In genomic region chr6:169831450-169832246, GRCh38 we compare ENCODE assay signal across 8 cellular contexts.
DNase-seq lines count a peak whose midpoint lies in the region; ATAC-seq and TF ChIP-seq lines count a peak whose summit lies in the region.

No MANE protein-coding gene starts in this region.

- 21 to 35% (median 23%) methylated on average over 32 of the region's 32 CpGs for WGBS in ovary, 3 donors
- WGBS in thyroid gland, 2 donors, result 40 to 41% methylated on average over 26 of the region's 32 CpGs

- H3K4me1 ChIP-seq in ovary (ENCODE audit: insufficient read depth) (no peaks in the 10 kb centered on the region), thyroid gland (peaks cover 0 to 3% of the 10 kb centered on the region in 2 donors)

- no peaks in the 10 kb centered on the region for H3K9me3 ChIP-seq in ovary
- no peaks in the 10 kb centered on the region for H3K9me3 ChIP-seq in thyroid gland

- TF ChIP-seq POLR2A in ovary (IDR thresholded peaks at IDR 0.05) (no peak), thyroid gland (IDR thresholded peaks at IDR 0.05) (no peak)

- H3K36me3 ChIP-seq in ovary (no peaks in the 10 kb centered on the region), thyroid gland (no peaks in the 10 kb centered on the region)

- POLR2A ChIA-PET in AG04449 (lab: Yijun Ruan, JAX), result no interaction called here

- TF ChIP-seq CTCF in AG04449 (IDR thresholded peaks at IDR 0.05; ENCODE audit: insufficient read depth, low read length, missing control alignments) (peak; percentile 94), ovary (IDR thresholded peaks at IDR 0.05) (peak; percentile 77 to 90 (median 89)), thyroid gland (IDR thresholded peaks at IDR 0.05) (peak; percentile 80 to 92 (median 90))

- intact Hi-C loops in ovary (cut with DNase I), result loop anchor here in 3 of 4 donors (5.0 to 10.0 kb wide), 4 partner anchors 103 to 696 kb away; partner anchors contain the start of gene DLL1 (in 1 of the 3)
- intact Hi-C loops in thyroid gland (cut with DNase I), result loop anchor here (5.0 kb wide), 1 partner anchor 701 kb away; no protein-coding TSS in a partner anchor

- H3K27ac ChIP-seq in ovary (peak overlapping the region in 1 of 2 donors; percentile 18), thyroid gland (no peak overlapping the region)

- CTCF ChIA-PET in AG04449 (lab: Yijun Ruan, JAX), result interaction anchor here (0.6 to 6.2 kb wide), 29 partner anchors 9 to 938 kb away, joined by 3 to 153 read pairs (median 4); no protein-coding TSS in a partner anchor

- DNase-seq in AG04449 (ENCODE audit: low read depth, low spot score) (no peak), LHCN-M2 (ENCODE audit: low read depth) (peak; percentile 47), SHP77 treated with DMSO at 0.1 percent for 48 hours (lab: John Stamatoyannopoulos, UW) (peak; percentile 55), germinal center (ENCODE audit: low spot score) (peak; percentile 71), ovary (peak; percentile 68 to 87 (median 85)), thyroid gland (peak; percentile 64 to 69)
- peak; percentile 69 for DNase-seq in activated naive CD4-positive, alpha-beta T cell treated with Interleukin-2 at 50 U/mL for 16 hours

- TF ChIP-seq EP300 in ovary (IDR thresholded peaks at IDR 0.05), result no peak

- H3K27me3 ChIP-seq in ovary (no peaks in the 10 kb centered on the region), thyroid gland (no peaks in the 10 kb centered on the region)

- ATAC-seq in GM18858 (IDR thresholded peaks at IDR 0.05; ENCODE audit: unreplicated experiment), result peak; percentile 42

- H3K4me3 ChIP-seq in AG04449 (ENCODE audit: low read depth, low read length) (no peak overlapping the region), ovary (no peak overlapping the region), thyroid gland (replicated peaks in 1 of 3) (no peak overlapping the region)
